9 cellular contexts compared by ENCODE assay signal in the genomic region with DNA sequence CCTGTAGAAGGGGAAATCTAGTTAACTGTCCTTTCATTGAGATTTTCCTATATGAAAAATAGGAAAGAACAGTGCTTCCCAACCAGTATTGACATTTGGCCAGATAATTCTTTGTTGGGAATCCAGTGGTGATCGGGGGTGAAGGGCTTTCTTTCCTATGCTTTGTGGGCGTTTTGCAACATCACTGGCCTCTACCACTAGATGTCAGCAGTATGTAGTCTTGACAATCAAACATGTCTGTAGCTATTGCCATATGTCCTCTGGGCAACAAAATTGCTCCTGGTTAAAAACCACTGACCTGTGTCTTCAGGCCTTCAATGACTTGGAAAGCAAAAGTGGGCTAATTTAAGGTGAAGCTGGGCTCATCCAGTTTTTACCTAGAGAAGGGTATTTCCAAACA.
DNase-seq lines count a peak whose midpoint lies in the region; ATAC-seq and TF ChIP-seq lines count a peak whose summit lies in the region.
"Had no signal": no experiment of that assay in that cellular context is flagged by ENCODE, and none has a peak within 500 bp of the region (broad histone marks: within the 10 kb centered on the region; RNA-seq: fewer than 3 reads in every experiment).

No MANE protein-coding gene starts in this region.

- no peak overlapping the region for H2BK5ac ChIP-seq in IMR-90 (ENCODE audit: low read depth, low read length, poor library complexity, severe bottlenecking)
- H2BK5ac ChIP-seq in mesendoderm (ENCODE audit: low read length) = no peak overlapping the region

- H3K27ac ChIP-seq in IMR-90 (ENCODE audit: insufficient read depth, low read length) (no peak overlapping the region), mesendoderm (ENCODE audit: low read depth, low read length) (no peak overlapping the region)
- H3K27ac ChIP-seq: transverse colon had no signal

- peaks cover 14% of the 10 kb centered on the region for H3K9me3 Mint-ChIP-seq in WTC11
- H3K9me3 Mint-ChIP-seq in activated CD8-positive, alpha-beta memory T cell treated with anti-CD3 and anti-CD28 coated beads, Interleukin-2, amount 10 ng/mL, durations not matched to agents 7 days and 5 days (ENCODE audit: low read depth) = no peaks in the 10 kb centered on the region

- H4K8ac ChIP-seq in IMR-90 (ENCODE audit: low read depth in 2 of 2, low read length in 2 of 2) (no peak overlapping the region), mesendoderm (ENCODE audit: low read depth, low read length) (no peak overlapping the region)

- H3K56ac ChIP-seq in IMR-90 (ENCODE audit: extremely low read depth, insufficient read depth, low read length) (no peak overlapping the region), mesendoderm (ENCODE audit: low read length) (no peak overlapping the region)

- H3K4me2 ChIP-seq in IMR-90 (ENCODE audit: low read depth, low read length) (no peak overlapping the region), mesendoderm (ENCODE audit: low read length) (no peak overlapping the region)

- no peak for TF ChIP-seq POLR2A in IMR-90 (IDR thresholded peaks at IDR 0.05; ENCODE audit: low read depth, low read length)

- POLR2A ChIA-PET in IMR-90 (lab: Charles Lee; ENCODE audit: unreplicated experiment) = no interaction called here
- POLR2A ChIA-PET in WTC11 (lab: Charles Lee) = no interaction called here

- no peaks in the 10 kb centered on the region for H3K9me1 ChIP-seq in IMR-90 (ENCODE audit: insufficient read depth, low read length)

- H2BK120ac ChIP-seq in IMR-90 (ENCODE audit: low read depth, low read length) = no peak overlapping the region
- no peak overlapping the region for H2BK120ac ChIP-seq in mesendoderm (ENCODE audit: low read depth, low read length)

- in situ Hi-C loops in IMR-90 (cut with MboI; ENCODE audit: low sequenced_read_pairs) = no loop called here

- ATAC-seq in IMR-90 (ENCODE audit: low read depth) (no peak), WTC11 (peak; percentile 70), left colon (no peak), GM21737 (IDR thresholded peaks at IDR 0.05; ENCODE audit: unreplicated experiment) (no peak)
- no peak for ATAC-seq in activated CD8-positive, alpha-beta memory T cell treated with anti-CD3 and anti-CD28 coated beads, Interleukin-2, amount 10 ng/mL, durations not matched to agents 7 days and 5 days

- H3K36me3 Mint-ChIP-seq in WTC11 = peaks cover 20% of the 10 kb centered on the region
- H3K36me3 Mint-ChIP-seq in activated CD8-positive, alpha-beta memory T cell treated with anti-CD3 and anti-CD28 coated beads, Interleukin-2, amount 10 ng/mL, durations not matched to agents 7 days and 5 days = no peaks in the 10 kb centered on the region

- H3K14ac ChIP-seq in IMR-90 (replicated peaks; ENCODE audit: low read depth, low read length) = no peak overlapping the region

- H4K5ac ChIP-seq in IMR-90 (ENCODE audit: low read depth, low read length) (no peak overlapping the region), mesendoderm (ENCODE audit: low read length) (no peak overlapping the region)

- H3K4me3 ChIP-seq in IMR-90 (ENCODE audit: insufficient read depth, low read depth, low read length) = no peak overlapping the region
- H3K4me3 ChIP-seq in mesendoderm (ENCODE audit: low read length) = no peak overlapping the region
- H3K4me3 ChIP-seq: transverse colon had no signal

- H2AK5ac ChIP-seq in IMR-90 (ENCODE audit: low read depth, low read length) (no peak overlapping the region), mesendoderm (ENCODE audit: low read length) (no peak overlapping the region)

- peaks cover 5% of the 10 kb centered on the region for H3K9me3 ChIP-seq in IMR-90 (ENCODE audit: control insufficient read depth, insufficient read depth, low read length)
- H3K9me3 ChIP-seq: transverse colon had no signal

- H3K4me1 Mint-ChIP-seq in WTC11 = peaks cover 18% of the 10 kb centered on the region
- no peaks in the 10 kb centered on the region for H3K4me1 Mint-ChIP-seq in activated CD8-positive, alpha-beta memory T cell treated with anti-CD3 and anti-CD28 coated beads, Interleukin-2, amount 10 ng/mL, durations not matched to agents 7 days and 5 days

- H3K4me1 ChIP-seq in IMR-90 (ENCODE audit: control insufficient read depth, insufficient read depth, low read length) = no peaks in the 10 kb centered on the region
- no peaks in the 10 kb centered on the region for H3K4me1 ChIP-seq in mesendoderm (ENCODE audit: control insufficient read depth, low read depth, low read length)
- H3K4me1 ChIP-seq: transverse colon had no signal

- no peaks in the 10 kb centered on the region for H3K27me3 Mint-ChIP-seq in WTC11 (ENCODE audit: low read depth)
- H3K27me3 Mint-ChIP-seq in activated CD8-positive, alpha-beta memory T cell treated with anti-CD3 and anti-CD28 coated beads, Interleukin-2, amount 10 ng/mL, durations not matched to agents 7 days and 5 days = no peaks in the 10 kb centered on the region

- H3K9ac ChIP-seq in IMR-90 (ENCODE audit: low read depth, low read length) (no peak overlapping the region), mesendoderm (ENCODE audit: low read length) (no peak overlapping the region)

- intact Hi-C loops in IMR-90 (cut with micrococcal nuclease) = loop anchor here (10.0 kb wide), 1 partner anchor 138 kb away; no protein-coding TSS in a partner anchor
- intact Hi-C loops in left colon (cut with DNase I, micrococcal nuclease) = no loop called here

- H3K27me3 ChIP-seq in IMR-90 (ENCODE audit: control insufficient read depth, insufficient read depth, low read length) (no peaks in the 10 kb centered on the region), mesendoderm (ENCODE audit: insufficient read depth, low read length, poor library complexity) (no peaks in the 10 kb centered on the region)
- H3K27me3 ChIP-seq: transverse colon had no signal

- dilution Hi-C loops in IMR-90 (cut with HindIII; ENCODE audit: low sequenced_read_pairs, unreplicated experiment) = no loop called here

- no peak overlapping the region for H2AFZ ChIP-seq in IMR-90 (replicated peaks; ENCODE audit: low read length, poor library complexity)

- no peak overlapping the region for H4K91ac ChIP-seq in IMR-90 (ENCODE audit: insufficient read depth, low read depth, low read length)

- no peak overlapping the region for H2BK15ac ChIP-seq in IMR-90 (ENCODE audit: low read depth, low read length)
- no peak overlapping the region for H2BK15ac ChIP-seq in mesendoderm (replicated peaks; ENCODE audit: low read depth)

- H3K36me3 ChIP-seq in IMR-90 (ENCODE audit: control insufficient read depth, insufficient read depth, low read length) = no peaks in the 10 kb centered on the region
- H3K36me3 ChIP-seq in mesendoderm (ENCODE audit: control insufficient read depth, insufficient read depth, low read length) = no peaks in the 10 kb centered on the region
- H3K36me3 ChIP-seq: transverse colon had no signal

- H2AK9ac ChIP-seq in IMR-90 (replicated peaks; ENCODE audit: low read depth, low read length, poor library complexity) = no peak overlapping the region

- TF ChIP-seq RAD21 in IMR-90 (IDR thresholded peaks at IDR 0.05; ENCODE audit: low read length) = no peak

- H4K20me1 ChIP-seq in IMR-90 (ENCODE audit: insufficient read depth, low read length) = no peaks in the 10 kb centered on the region

- H3K4ac ChIP-seq in IMR-90 (ENCODE audit: low read depth, low read length) (no peak overlapping the region), mesendoderm (ENCODE audit: low read depth, low read length) (no peak overlapping the region)

- H3K79me1 ChIP-seq in IMR-90 (ENCODE audit: low read depth in 1 of 2, low read length in 2 of 2) (no peaks in the 10 kb centered on the region), mesendoderm (ENCODE audit: low read length) (no peaks in the 10 kb centered on the region)

- CTCF ChIA-PET in IMR-90 (lab: Yijun Ruan, JAX) (no interaction called here), WTC11 (lab: Charles Lee) (interaction anchor here (0.5 to 1.9 kb wide), 4 partner anchors 54 to 571 kb away, joined by 3 to 6 read pairs (median 3); no protein-coding TSS in a partner anchor)
- CTCF ChIA-PET in activated CD8-positive, alpha-beta memory T cell treated with anti-CD3 and anti-CD28 coated beads, Interleukin-2, amount 10 ng/mL, durations not matched to agents 7 days and 5 days (lab: Charles Lee) = no interaction called here

- no peak overlapping the region for H3K27ac Mint-ChIP-seq in WTC11
- H3K27ac Mint-ChIP-seq in activated CD8-positive, alpha-beta memory T cell treated with anti-CD3 and anti-CD28 coated beads, Interleukin-2, amount 10 ng/mL, durations not matched to agents 7 days and 5 days = no peak overlapping the region

- no peak overlapping the region for H3K18ac ChIP-seq in IMR-90 (ENCODE audit: low read depth, low read length)
- no peak overlapping the region for H3K18ac ChIP-seq in mesendoderm (ENCODE audit: low read length)

- TF ChIP-seq CTCF in GM12872 (IDR thresholded peaks at IDR 0.05; ENCODE audit: insufficient read depth, low read depth, low read length) = peak; percentile 47; the same call in 2 of the 3 replicates
- TF ChIP-seq CTCF in IMR-90 (conservative IDR thresholded peaks at IDR 0.05; ENCODE audit: low read depth, low read length) = 0 out of 2 replicates have a peak, but pooled peaks have one; percentile 21
- no peak for TF ChIP-seq CTCF in WTC11 (IDR thresholded peaks at IDR 0.05)

- no peak overlapping the region for H2BK20ac ChIP-seq in IMR-90 (ENCODE audit: low read depth, low read length)

- no CpG with 5 or more reads among the region's 2 CpGs for WGBS in IMR-90 (ENCODE audit: extremely low coverage in 2 of 2, insufficient read length in 1 of 2), 2 experiments
- no CpG with 5 or more reads among the region's 2 CpGs for WGBS in mesendoderm (ENCODE audit: extremely low coverage, insufficient coverage, low lambda C conversion rate)

- H3K23ac ChIP-seq in IMR-90 (ENCODE audit: low read depth, low read length) (no peak overlapping the region), mesendoderm (ENCODE audit: low read length) (no peak overlapping the region)

- no peaks in the 10 kb centered on the region for H3K79me2 ChIP-seq in mesendoderm (ENCODE audit: control insufficient read depth, insufficient read depth, low read length)

- no TSS peak for BruUV-seq in IMR-90 (replicated peaks; lab: Mats Ljungman, UMichigan)

- DNase-seq in IMR-90 = peak; percentile 3
- DNase-seq in WTC11 (ENCODE audit: low spot score) = peak; percentile 21
- DNase-seq in mesendoderm = peak; percentile 66
- DNase-seq in activated CD8-positive, alpha-beta memory T cell treated with anti-CD3 and anti-CD28 coated beads, Interleukin-2, amount 10 ng/mL, durations not matched to agents 7 days and 5 days = no peak
- no peak for DNase-seq in left colon
- no peak for DNase-seq in kidney glomerular epithelial cell (lab: John Stamatoyannopoulos, UW)
- DNase-seq: transverse colon had no signal

- no peak overlapping the region for H3K4me3 Mint-ChIP-seq in WTC11
- H3K4me3 Mint-ChIP-seq in activated CD8-positive, alpha-beta memory T cell treated with anti-CD3 and anti-CD28 coated beads, Interleukin-2, amount 10 ng/mL, durations not matched to agents 7 days and 5 days = no peak overlapping the region

TF ChIP-seq in IMR-90, 13 proteins besides CTCF, POLR2A, EP300 and RAD21:
- no peak for TF ChIP-seq BHLHE40 (IDR thresholded peaks at IDR 0.05; ENCODE audit: low read depth, low read length)
- 0 out of 2 replicates have a peak, but pooled peaks have one; percentile 8 for TF ChIP-seq CEBPB (IDR thresholded peaks at IDR 0.05; ENCODE audit: low read depth, low read length)

TF ChIP-seq in WTC11, 78 proteins besides CTCF, POLR2A, EP300 and RAD21 (continues in another document):
- TF ChIP-seq ZNF263 (CRISPR knock-in tag; IDR thresholded peaks at IDR 0.05; ENCODE audit: low read depth) (no peak), RELA (CRISPR knock-in tag; IDR thresholded peaks at IDR 0.05; ENCODE audit: borderline replicate concordance) (no peak)

Comparison
In these comparisons a context has a peak if more than half of its experiments do, and no peak if none do; other contexts are left out.
1. DNase-seq: peak in IMR-90 (single experiment), WTC11 (single experiment) and mesendoderm (single experiment); none in activated CD8-positive, alpha-beta memory T cell treated with anti-CD3 and anti-CD28 coated beads, Interleukin-2, amount 10 ng/mL, durations not matched to agents 7 days and 5 days (single experiment), left colon (0 of 2) and kidney glomerular epithelial cell (single experiment).